In genomic region chr4:126915999-126916625, GRCh38 we compare ENCODE assay signal across 18 cellular contexts.
DNase-seq lines count a peak whose midpoint lies in the region; ATAC-seq and TF ChIP-seq lines count a peak whose summit lies in the region.
"Had no signal": no experiment of that assay in that cellular context is flagged by ENCODE, and none has a peak within 500 bp of the region (broad histone marks: within the 10 kb centered on the region; RNA-seq: fewer than 3 reads in every experiment).

No MANE protein-coding gene starts in this region.

- H3K4me1 ChIP-seq in SK-N-SH (ENCODE audit: control insufficient read depth in 1 of 2, insufficient read depth in 2 of 2, low read depth in 1 of 2, low read length in 1 of 2): peaks cover 0 to 3% of the 10 kb centered on the region in 2 experiments; a peak in 3 of 4 replicates
- no peaks in the 10 kb centered on the region for H3K4me1 ChIP-seq in fibroblast of lung (ENCODE audit: control insufficient read depth, extremely low read depth, insufficient read depth, low read length)
- no peaks in the 10 kb centered on the region for H3K4me1 ChIP-seq in effector memory CD4-positive, alpha-beta T cell (ENCODE audit: control insufficient read depth, insufficient read depth, low read length, poor library complexity, severe bottlenecking)
- H3K4me1 ChIP-seq: stomach had no signal

- no peaks in the 10 kb centered on the region for H3K27me3 ChIP-seq in BJ (ENCODE audit: control insufficient read depth, insufficient read depth, low read length)
- H3K27me3 ChIP-seq in SK-N-SH (ENCODE audit: insufficient read depth): no peaks in the 10 kb centered on the region
- H3K27me3 ChIP-seq in fibroblast of lung (ENCODE audit: control insufficient read depth, insufficient read depth, low read length): no peaks in the 10 kb centered on the region
- no peaks in the 10 kb centered on the region for H3K27me3 ChIP-seq in effector memory CD4-positive, alpha-beta T cell (replicated peaks; ENCODE audit: control insufficient read depth, insufficient read depth, low read length, poor library complexity, severe bottlenecking)
- H3K27me3 ChIP-seq: stomach had no signal

- no peak overlapping the region; the same call in 1 of the 2 replicates for H3K9ac ChIP-seq in SK-N-SH
- no peak overlapping the region for H3K9ac ChIP-seq in fibroblast of lung (ENCODE audit: insufficient read depth, low read length)

- no peak for TF ChIP-seq CTCF in BJ (IDR thresholded peaks at IDR 0.05; ENCODE audit: insufficient read depth, low read depth, low read length)
- TF ChIP-seq CTCF in SK-N-SH (IDR thresholded peaks at IDR 0.05): no peak
- no peak for TF ChIP-seq CTCF in fibroblast of lung (conservative IDR thresholded peaks at IDR 0.05 in 1 of 2, IDR thresholded peaks at IDR 0.05 in 1 of 2; ENCODE audit: low read depth in 1 of 2, low read length in 2 of 2)

- no peak for TF ChIP-seq EP300 in SK-N-SH (IDR thresholded peaks at IDR 0.05; ENCODE audit: borderline replicate concordance in 1 of 2, low read depth in 1 of 2, low read length in 1 of 2)

- 40% methylated on average over 3 of the region's 3 CpGs for WGBS in SK-N-SH (ENCODE audit: low lambda C conversion rate)

- H3K27ac ChIP-seq in SK-N-SH (ENCODE audit: low read depth in 2 of 2, low read length in 1 of 2): peak overlapping the region; percentile 62 to 78; a peak in 3 of 4 replicates
- H3K27ac ChIP-seq in fibroblast of lung (ENCODE audit: insufficient read depth, low read length): peak overlapping the region; percentile 60
- no peak overlapping the region for H3K27ac ChIP-seq in effector memory CD4-positive, alpha-beta T cell (ENCODE audit: insufficient read depth, low read length, poor library complexity, severe bottlenecking)
- H3K27ac ChIP-seq: stomach had no signal

- H3K9me3 ChIP-seq in SK-N-SH: no peaks in the 10 kb centered on the region
- H3K9me3 ChIP-seq in fibroblast of lung (ENCODE audit: control insufficient read depth, insufficient read depth, low read depth, low read length): no peaks in the 10 kb centered on the region
- H3K9me3 ChIP-seq in effector memory CD4-positive, alpha-beta T cell (ENCODE audit: control insufficient read depth, low read length): no peaks in the 10 kb centered on the region
- H3K9me3 ChIP-seq: HAP-1 had no signal

- CTCF ChIA-PET in BJ (lab: Yijun Ruan, JAX) (no interaction called here), SK-N-SH (lab: Yijun Ruan, JAX) (no interaction called here)

- peaks cover 4% of the 10 kb centered on the region for H3F3A ChIP-seq in SK-N-SH (replicated peaks; ENCODE audit: insufficient read depth)

- H2AFZ ChIP-seq in SK-N-SH (ENCODE audit: low read depth) (peak overlapping the region; percentile 78; the same call in 1 of the 2 replicates), fibroblast of lung (ENCODE audit: low read length) (peak overlapping the region; percentile 73)

- TF ChIP-seq RAD21 in SK-N-SH (IDR thresholded peaks at IDR 0.05; ENCODE audit: low read length): no peak

- ATAC-seq in GM21367 (IDR thresholded peaks at IDR 0.05; ENCODE audit: unreplicated experiment): no peak

- 0 out of 2 replicates have a peak overlapping the region, but pooled peaks have one; percentile 0 for H3K4me3 ChIP-seq in BJ (ENCODE audit: low read depth, low read length)
- H3K4me3 ChIP-seq in SK-N-SH (ENCODE audit: low read depth in 2 of 2, low read length in 1 of 2): peak overlapping the region; percentile 18 to 21; a peak in 1 of 4 replicates
- H3K4me3 ChIP-seq in fibroblast of lung (replicated peaks in 1 of 4; ENCODE audit: control extremely low read depth in 1 of 4, insufficient read depth in 1 of 4, low read depth in 3 of 4, low read length in 4 of 4): peak overlapping the region; percentile 1 to 57 (median 34)
- no peak overlapping the region for H3K4me3 ChIP-seq in effector memory CD4-positive, alpha-beta T cell (ENCODE audit: insufficient read depth, low read depth, low read length, poor library complexity, severe bottlenecking)
- H3K4me3 ChIP-seq: HAP-1, stomach had no signal

- H3K79me2 ChIP-seq in SK-N-SH (ENCODE audit: insufficient read depth): no peaks in the 10 kb centered on the region
- H3K79me2 ChIP-seq in fibroblast of lung (ENCODE audit: control insufficient read depth, insufficient read depth, low read length): no peaks in the 10 kb centered on the region

- H3K4me2 ChIP-seq in SK-N-SH (peak overlapping the region; percentile 63), fibroblast of lung (ENCODE audit: extremely low read depth, insufficient read depth, low read length) (peak overlapping the region; percentile 96)

- H3K9me2 ChIP-seq in SK-N-SH: peaks cover 5% of the 10 kb centered on the region; the same call in 1 of the 2 replicates

- POLR2A ChIA-PET in BJ (lab: Charles Lee) (no interaction called here), SK-N-SH (lab: Yijun Ruan, JAX) (no interaction called here)

- DNase-seq in BJ (ENCODE audit: low read depth) (no peak), SK-N-SH (no peak), fibroblast of lung (ENCODE audit: low read depth in 2 of 2) (peak; percentile 13 to 71), renal cortical epithelial cell (ENCODE audit: low read depth) (peak; percentile 3), NCI-H69 (lab: John Stamatoyannopoulos, UW) (no peak)
- DNase-seq in effector memory CD4-positive, alpha-beta T cell: no peak
- DNase-seq in activated CD4-positive, alpha-beta T cell treated with anti-CD3 and anti-CD28 coated beads, Interleukin-2, amount 50 U/mL, for 4 hours: no peak
- DNase-seq: activated B cell treated with CpG ODN at 0.5 μM for 24 hours, AML-193, GF-D8, head of caudate nucleus, islet precursor cell, NCI-H1694 treated with DMSO at 0.1 percent for 48 hours, NCI-H526, stomach, SW 1271 had no signal

- H3K36me3 ChIP-seq in BJ (ENCODE audit: control insufficient read depth, insufficient read depth, low read length) (no peaks in the 10 kb centered on the region), SK-N-SH (replicated peaks in 1 of 2; ENCODE audit: control insufficient read depth in 1 of 2, insufficient read depth in 2 of 2, low read length in 1 of 2) (peaks cover 0 to 4% of the 10 kb centered on the region in 2 experiments), fibroblast of lung (ENCODE audit: control insufficient read depth, insufficient read depth, low read length) (no peaks in the 10 kb centered on the region)
- H3K36me3 ChIP-seq in effector memory CD4-positive, alpha-beta T cell (ENCODE audit: control insufficient read depth, insufficient read depth, low read length): no peaks in the 10 kb centered on the region
- H3K36me3 ChIP-seq: HAP-1, stomach had no signal

- H4K20me1 ChIP-seq in SK-N-SH (ENCODE audit: insufficient read depth) (no peaks in the 10 kb centered on the region), fibroblast of lung (ENCODE audit: control insufficient read depth, extremely low read depth, insufficient read depth, low read length) (no peaks in the 10 kb centered on the region)

TF ChIP-seq in SK-N-SH, 30 proteins besides CTCF, POLR2A, EP300 and RAD21:
- TF ChIP-seq FOXJ3 (CRISPR knock-in tag; IDR thresholded peaks at IDR 0.05) (no peak), TAF1 (IDR thresholded peaks at IDR 0.05; ENCODE audit: borderline replicate concordance, low read depth, low read length) (no peak), GABPA (IDR thresholded peaks at IDR 0.05; ENCODE audit: low read depth) (no peak)

Comparison
In these comparisons a context has a peak if more than half of its experiments do, and no peak if none do; other contexts are left out.
1. DNase-seq: peak in fibroblast of lung (2 of 2) and renal cortical epithelial cell (single experiment); none in BJ (single experiment), SK-N-SH (single experiment), NCI-H69 (single experiment), effector memory CD4-positive, alpha-beta T cell (0 of 3) and activated CD4-positive, alpha-beta T cell treated with anti-CD3 and anti-CD28 coated beads, Interleukin-2, amount 50 U/mL, for 4 hours (0 of 2).